Comparison of ENCODE assay signal across 8 cellular contexts in the genomic region with DNA sequence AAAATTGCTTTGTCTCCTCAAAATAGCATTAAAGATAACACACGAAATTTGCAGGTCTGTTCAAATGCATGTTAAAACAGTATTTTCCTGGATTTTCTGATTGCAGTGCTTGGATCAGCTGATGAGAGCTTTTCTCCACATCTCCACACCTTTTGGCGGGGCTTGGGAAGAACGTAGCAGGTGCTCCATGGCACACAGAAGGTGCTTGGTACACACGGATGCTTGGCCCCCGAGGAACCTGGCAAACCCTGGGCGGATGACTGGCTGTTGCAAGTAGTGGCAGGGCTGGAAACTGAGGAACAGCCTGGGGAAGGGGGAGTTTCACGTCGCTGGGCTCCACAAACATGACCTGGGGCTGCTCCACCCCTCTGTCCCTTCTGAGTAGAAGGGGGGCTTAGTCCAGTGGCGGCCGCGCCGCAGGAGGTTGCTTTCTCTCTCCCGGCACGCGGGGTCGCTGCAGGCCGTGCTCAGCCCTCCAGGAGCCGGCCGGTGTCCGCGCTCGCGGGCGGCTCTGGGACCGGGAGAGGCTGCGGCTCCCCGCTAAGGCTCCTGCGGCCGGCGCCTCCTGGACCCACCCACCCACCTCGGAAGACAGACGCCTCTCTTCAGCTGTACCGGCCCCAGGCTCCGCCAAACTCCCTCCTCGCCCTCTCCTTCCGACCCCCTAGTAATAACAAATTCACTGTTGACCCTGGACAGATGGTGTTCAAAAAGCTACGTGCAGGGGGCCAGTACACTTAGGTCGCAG.
DNase-seq lines count a peak whose midpoint lies in the region; ATAC-seq and TF ChIP-seq lines count a peak whose summit lies in the region.

No MANE protein-coding gene starts in this region.

- DNase-seq in ELF-1 (ENCODE audit: low read depth, low spot score) (peak; percentile 78), RWPE2 (ENCODE audit: low spot score) (no peak), fibroblast of the conjunctiva (ENCODE audit: low read depth) (peak; percentile 4), neuronal stem cell (ENCODE audit: low spot score) (peak; percentile 59), OCI-M2 (lab: John Stamatoyannopoulos, UW; ENCODE audit: unreplicated experiment) (no peak)
- no peak for DNase-seq in stimulated activated naive CD4-positive, alpha-beta T cell treated with Interleukin-2 at 50 U/mL for 16 hours (lab: John Stamatoyannopoulos, UW)

- H2BK120ac ChIP-seq in neuronal stem cell (ENCODE audit: low read depth, low read length): no peak overlapping the region

- no peak overlapping the region for H2AK5ac ChIP-seq in neuronal stem cell (ENCODE audit: low read depth, low read length)

- H3K9me3 ChIP-seq in RWPE2 (ENCODE audit: severe bottlenecking) (no peaks in the 10 kb centered on the region), neuronal stem cell (replicated peaks in 1 of 2; ENCODE audit: control insufficient read depth in 2 of 2, insufficient read depth in 1 of 2, low read depth in 1 of 2, low read length in 2 of 2) (no peaks in the 10 kb centered on the region)

- H2BK12ac ChIP-seq in neuronal stem cell (ENCODE audit: low read length): no peak overlapping the region

- H3K4me2 ChIP-seq in neuronal stem cell (ENCODE audit: insufficient read depth, low read length, poor library complexity, severe bottlenecking): peak overlapping the region; percentile 59

- no peak overlapping the region for H3K9ac ChIP-seq in neuronal stem cell (ENCODE audit: low read depth, low read length, poor library complexity)

- H3K27ac ChIP-seq in RWPE2 (ENCODE audit: poor library complexity, severe bottlenecking) (no peak overlapping the region), neuronal stem cell (replicated peaks; ENCODE audit: low read length) (no peak overlapping the region)

- H3K27me3 ChIP-seq in RWPE2 (ENCODE audit: insufficient read depth, poor library complexity, severe bottlenecking): peaks cover 39% of the 10 kb centered on the region
- H3K27me3 ChIP-seq in neuronal stem cell (ENCODE audit: control insufficient read depth in 3 of 3, insufficient read depth in 3 of 3, low read depth in 1 of 3, low read length in 3 of 3): peaks cover 0 to 26% (median 6%) of the 10 kb centered on the region in 3 experiments

- H4K91ac ChIP-seq in neuronal stem cell (ENCODE audit: low read depth, low read length, poor library complexity): no peak overlapping the region

- peak; percentile 56 for TF ChIP-seq CTCF in RWPE2 (IDR thresholded peaks at IDR 0.05; ENCODE audit: poor library complexity, severe bottlenecking)

- H3K14ac ChIP-seq in neuronal stem cell (ENCODE audit: low read length): no peak overlapping the region

- ATAC-seq in HG02938 (IDR thresholded peaks at IDR 0.05; ENCODE audit: unreplicated experiment) (peak; percentile 63), RWPE2 (ENCODE audit: low read depth) (peak; percentile 76), HG02870 (IDR thresholded peaks at IDR 0.05; ENCODE audit: unreplicated experiment) (no peak)

- no peak overlapping the region for H2BK15ac ChIP-seq in neuronal stem cell (ENCODE audit: low read length)

- no peak overlapping the region for H2AFZ ChIP-seq in neuronal stem cell (ENCODE audit: low read length)

- H3K4ac ChIP-seq in neuronal stem cell (ENCODE audit: low read length): no peak overlapping the region

- no CpG with 5 or more reads among the region's 38 CpGs for WGBS in neuronal stem cell (ENCODE audit: extremely low coverage in 2 of 2, insufficient read length in 2 of 2, insufficient replicate concordance in 1 of 2), 2 donors

- H4K8ac ChIP-seq in neuronal stem cell (ENCODE audit: low read depth, low read length): no peak overlapping the region

- no peak overlapping the region for H3K23ac ChIP-seq in neuronal stem cell (ENCODE audit: low read depth, low read length, poor library complexity)

- H3K4me1 ChIP-seq in RWPE2 (ENCODE audit: insufficient read depth, poor library complexity, severe bottlenecking) (no peaks in the 10 kb centered on the region), neuronal stem cell (ENCODE audit: control insufficient read depth in 2 of 2, insufficient read depth in 1 of 2, low read depth in 1 of 2, low read length in 2 of 2) (peaks cover 0 to 2% of the 10 kb centered on the region in 2 donors)

- no peaks in the 10 kb centered on the region for H3K79me1 ChIP-seq in neuronal stem cell (ENCODE audit: low read depth, low read length)

- no peak overlapping the region for H2BK5ac ChIP-seq in neuronal stem cell (ENCODE audit: low read length)

- peak overlapping the region; percentile 2 for H3K18ac ChIP-seq in neuronal stem cell (ENCODE audit: low read length)

- H3K36me3 ChIP-seq in RWPE2 (ENCODE audit: low read depth) (no peaks in the 10 kb centered on the region), neuronal stem cell (replicated peaks in 1 of 2; ENCODE audit: control insufficient read depth in 2 of 2, insufficient read depth in 2 of 2, low read length in 2 of 2) (no peaks in the 10 kb centered on the region)

- H3K4me3 ChIP-seq in RWPE2 (ENCODE audit: severe bottlenecking) (no peak overlapping the region), neuronal stem cell (ENCODE audit: low read length in 2 of 2) (no peak overlapping the region)

Comparison
In these comparisons a context has a peak if more than half of its experiments do, and no peak if none do; other contexts are left out.
1. DNase-seq: peak in ELF-1 (single experiment), fibroblast of the conjunctiva (single experiment) and neuronal stem cell (single experiment); none in RWPE2 (single experiment), OCI-M2 (single experiment) and stimulated activated naive CD4-positive, alpha-beta T cell treated with Interleukin-2 at 50 U/mL for 16 hours (single experiment).